Comparison of ENCODE assay signal across 14 cellular contexts in genomic region chr2:104758199-104758620, GRCh38.
DNase-seq lines count a peak whose midpoint lies in the region; ATAC-seq and TF ChIP-seq lines count a peak whose summit lies in the region.
"Had no signal": no experiment of that assay in that cellular context is flagged by ENCODE, and none has a peak within 500 bp of the region (broad histone marks: within the 10 kb centered on the region; RNA-seq: fewer than 3 reads in every experiment).

No MANE protein-coding gene starts in this region.

- H3K27ac ChIP-seq in HUES48 (ENCODE audit: low read depth, low read length) (peak overlapping the region; percentile 97), Panc1 (ENCODE audit: low read length) (no peak overlapping the region), hepatocyte (no peak overlapping the region), smooth muscle cell (ENCODE audit: low read depth) (no peak overlapping the region)
- H3K27ac ChIP-seq: adrenal gland, heart left ventricle had no signal

- H3K4me1 ChIP-seq in HUES48 (ENCODE audit: control insufficient read depth, insufficient read depth, low read length) (peaks cover 27% of the 10 kb centered on the region), Panc1 (ENCODE audit: control insufficient read depth, insufficient read depth, low read length) (no peaks in the 10 kb centered on the region), hepatocyte (ENCODE audit: insufficient read depth) (peaks cover 3% of the 10 kb centered on the region), smooth muscle cell (ENCODE audit: low read depth) (peaks cover 9% of the 10 kb centered on the region)
- H3K4me1 ChIP-seq: adrenal gland, heart left ventricle had no signal

- TF ChIP-seq CTCF in Panc1 (IDR thresholded peaks at IDR 0.05) (no peak), hepatocyte (IDR thresholded peaks at IDR 0.05; ENCODE audit: poor library complexity) (no peak), osteocyte (IDR thresholded peaks at IDR 0.05) (peak; percentile 12), smooth muscle cell (IDR thresholded peaks at IDR 0.05; ENCODE audit: borderline replicate concordance, insufficient read depth, poor library complexity, severe bottlenecking) (no peak)

- no peaks in the 10 kb centered on the region for H3K36me3 ChIP-seq in HUES48 (ENCODE audit: control insufficient read depth, insufficient read depth, low read length)
- no peaks in the 10 kb centered on the region for H3K36me3 ChIP-seq in Panc1 (ENCODE audit: control insufficient read depth, insufficient read depth, low read length)
- no peaks in the 10 kb centered on the region for H3K36me3 ChIP-seq in hepatocyte (replicated peaks; ENCODE audit: insufficient read depth, low read depth)
- no peaks in the 10 kb centered on the region for H3K36me3 ChIP-seq in smooth muscle cell (ENCODE audit: low read depth)
- H3K36me3 ChIP-seq: adrenal gland, heart left ventricle, MG63 had no signal

- peak overlapping the region; percentile 54 for H3K4me2 ChIP-seq in hepatocyte
- no peak overlapping the region for H3K4me2 ChIP-seq in smooth muscle cell

- H2AFZ ChIP-seq in hepatocyte (no peak overlapping the region), smooth muscle cell (ENCODE audit: low read depth) (no peak overlapping the region)

- peak overlapping the region; percentile 88 for H3K27ac Mint-ChIP-seq in osteocyte (ENCODE audit: unreplicated experiment)
- H3K27ac Mint-ChIP-seq: CD4-positive, CD25-positive, alpha-beta regulatory T cell; effector memory CD8-positive, alpha-beta T cell had no signal

- in situ Hi-C loops in Panc1 (cut with HindIII; ENCODE audit: low pct_unique_long_range_greater_than_20kb, low sequenced_read_pairs): no loop called here

- no peaks in the 10 kb centered on the region for H3K9me3 Mint-ChIP-seq in osteocyte (ENCODE audit: unreplicated experiment)
- H3K9me3 Mint-ChIP-seq: CD4-positive, CD25-positive, alpha-beta regulatory T cell; effector memory CD8-positive, alpha-beta T cell had no signal

- peak overlapping the region; percentile 34 for H3K4me3 Mint-ChIP-seq in osteocyte (ENCODE audit: unreplicated experiment)
- H3K4me3 Mint-ChIP-seq: CD4-positive, CD25-positive, alpha-beta regulatory T cell; effector memory CD8-positive, alpha-beta T cell had no signal

- H3K27me3 Mint-ChIP-seq in osteocyte (ENCODE audit: unreplicated experiment): no peaks in the 10 kb centered on the region
- H3K27me3 Mint-ChIP-seq: CD4-positive, CD25-positive, alpha-beta regulatory T cell had no signal

- intact Hi-C loops in Panc1 (cut with micrococcal nuclease; ENCODE audit: unreplicated experiment): no loop called here

- H3K9me3 ChIP-seq in HUES48 (ENCODE audit: control insufficient read depth, insufficient read depth, low read length): 0 out of 2 replicates have a peak, but pooled peaks cover 8% of the 10 kb centered on the region
- H3K9me3 ChIP-seq in Panc1 (ENCODE audit: control insufficient read depth, insufficient read depth, low read depth, low read length): no peaks in the 10 kb centered on the region
- H3K9me3 ChIP-seq in hepatocyte (ENCODE audit: low read depth): no peaks in the 10 kb centered on the region
- no peaks in the 10 kb centered on the region for H3K9me3 ChIP-seq in smooth muscle cell (replicated peaks; ENCODE audit: low read depth)
- H3K9me3 ChIP-seq: adrenal gland, heart left ventricle, MG63 had no signal

- no TSS peak for BruUV-seq in Panc1 (replicated peaks; lab: Mats Ljungman, UMichigan)

- no peaks in the 10 kb centered on the region for H3F3A ChIP-seq in smooth muscle cell (ENCODE audit: low read depth)

- no peaks in the 10 kb centered on the region for H3K27me3 ChIP-seq in HUES48 (ENCODE audit: control insufficient read depth, insufficient read depth, low read length)
- 0 out of 2 replicates have a peak, but pooled peaks cover 2% of the 10 kb centered on the region for H3K27me3 ChIP-seq in Panc1 (ENCODE audit: control insufficient read depth, insufficient read depth, low read length)
- H3K27me3 ChIP-seq in hepatocyte: no peaks in the 10 kb centered on the region
- H3K27me3 ChIP-seq in smooth muscle cell (ENCODE audit: low read depth): no peaks in the 10 kb centered on the region
- H3K27me3 ChIP-seq: adrenal gland, MG63 had no signal

- 10% methylated on average over 9 of the region's 9 CpGs for WGBS in hepatocyte (ENCODE audit: low lambda C conversion rate, missing lambda C conversion rate)
- WGBS in smooth muscle cell (ENCODE audit: low lambda C conversion rate): 23% methylated on average over 9 of the region's 9 CpGs

- no peaks in the 10 kb centered on the region for H3K36me3 Mint-ChIP-seq in osteocyte (ENCODE audit: unreplicated experiment)
- H3K36me3 Mint-ChIP-seq: CD4-positive, CD25-positive, alpha-beta regulatory T cell had no signal

- H3K79me2 ChIP-seq in hepatocyte: no peaks in the 10 kb centered on the region
- no peaks in the 10 kb centered on the region for H3K79me2 ChIP-seq in smooth muscle cell (ENCODE audit: low read depth)

- ATAC-seq in Panc1: peak; percentile 51; the same call in 1 of the 2 replicates
- ATAC-seq in HG03378 (IDR thresholded peaks at IDR 0.05; ENCODE audit: unreplicated experiment): no peak
- no peak for ATAC-seq in HG02884 (IDR thresholded peaks at IDR 0.05; ENCODE audit: unreplicated experiment)
- ATAC-seq: effector memory CD8-positive, alpha-beta T cell; heart left ventricle had no signal

- CTCF ChIA-PET in Panc1 (lab: Charles Lee): no interaction called here

- DNase-seq in Panc1 (ENCODE audit: low read depth, low spot score) (no peak), hepatocyte (ENCODE audit: low spot score) (peak; percentile 37), osteocyte (ENCODE audit: extremely low spot score, unreplicated experiment) (peak; percentile 86), HK-2 (ENCODE audit: unreplicated experiment) (no peak), smooth muscle cell (lab: John Stamatoyannopoulos, UW; ENCODE audit: unreplicated experiment) (no peak)
- DNase-seq: CD4-positive, CD25-positive, alpha-beta regulatory T cell; effector memory CD8-positive, alpha-beta T cell; heart left ventricle; MG63; NCI-H524 had no signal

- H3K4me3 ChIP-seq in HUES48 (ENCODE audit: low read depth, low read length): peak overlapping the region; percentile 21; the same call in 1 of the 2 replicates
- no peak overlapping the region for H3K4me3 ChIP-seq in Panc1 (ENCODE audit: low read depth in 2 of 2, low read length in 2 of 2)
- H3K4me3 ChIP-seq in hepatocyte: no peak overlapping the region
- H3K4me3 ChIP-seq in smooth muscle cell: no peak overlapping the region
- H3K4me3 ChIP-seq: adrenal gland, heart left ventricle, MG63 had no signal

- peaks cover 40% of the 10 kb centered on the region for H3K4me1 Mint-ChIP-seq in osteocyte (ENCODE audit: unreplicated experiment)
- H3K4me1 Mint-ChIP-seq: CD4-positive, CD25-positive, alpha-beta regulatory T cell had no signal

- H3K9ac ChIP-seq in HUES48 (ENCODE audit: low read depth, low read length) (peak overlapping the region; percentile 59), smooth muscle cell (ENCODE audit: low read depth) (no peak overlapping the region)

- POLR2A ChIA-PET in Panc1 (lab: Charles Lee): no interaction called here

- H4K20me1 ChIP-seq in hepatocyte (ENCODE audit: insufficient read depth, poor library complexity, severe bottlenecking) (no peaks in the 10 kb centered on the region), smooth muscle cell (ENCODE audit: low read depth) (no peaks in the 10 kb centered on the region)

- no peaks in the 10 kb centered on the region for H3K9me2 ChIP-seq in hepatocyte (replicated peaks; ENCODE audit: insufficient read depth)

Comparison
In these comparisons a context has a peak if more than half of its experiments do, and no peak if none do; other contexts are left out.
1. DNase-seq: peak in hepatocyte (single experiment) and osteocyte (single experiment); none in Panc1 (single experiment), HK-2 (single experiment) and smooth muscle cell (single experiment).